Comparison of ENCODE assay signal across 8 cellular contexts in the genomic region with DNA sequence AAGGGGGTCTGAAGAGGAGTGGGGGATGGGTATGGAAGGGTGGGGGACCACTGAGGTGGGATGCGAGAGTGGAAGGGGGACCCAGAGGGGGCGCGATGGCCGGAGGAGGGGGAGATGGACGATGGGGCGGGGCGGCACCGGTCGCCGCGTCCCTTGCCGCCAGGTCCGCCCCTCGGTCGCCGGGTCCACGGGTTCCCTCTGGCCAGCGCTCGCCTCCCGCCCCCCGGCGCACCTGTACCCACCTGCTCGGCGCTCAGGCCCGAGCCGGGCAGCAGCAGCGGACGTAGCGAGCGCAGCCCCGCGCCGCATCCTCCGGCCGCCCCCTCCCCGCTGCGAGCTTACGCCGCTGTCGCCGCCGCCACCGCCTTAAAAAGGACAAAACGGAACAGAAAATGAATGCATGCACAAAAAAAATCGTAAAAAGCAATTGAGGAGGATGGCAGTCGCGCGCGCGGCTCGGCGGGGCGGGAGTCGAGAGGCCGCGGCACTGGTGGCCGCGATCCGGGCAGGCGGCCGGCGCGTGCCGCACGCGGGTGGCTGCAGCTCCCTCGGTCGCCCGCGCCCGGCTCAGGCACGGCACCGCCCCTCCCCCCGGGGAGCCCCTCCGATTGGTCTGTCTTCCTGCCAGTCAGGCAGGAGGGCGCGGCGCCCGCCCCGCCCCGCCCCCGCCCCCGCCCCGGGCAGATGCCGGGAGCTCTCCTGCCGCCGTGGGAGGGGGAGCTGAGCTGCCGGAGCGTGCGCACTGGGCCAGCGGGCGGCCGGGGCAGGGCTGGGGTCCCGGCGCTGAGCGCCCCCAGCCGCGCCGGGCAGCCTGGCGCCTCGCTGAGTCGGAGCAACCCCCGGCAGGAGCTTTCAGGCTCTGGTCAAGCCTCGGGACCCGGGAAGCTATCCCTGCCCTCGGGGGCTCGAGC. TPM values are rescaled to one million over a fixed set of nuclear protein-coding genes. Genes with fewer than 3 reads are reported as not detected.
DNase-seq lines count a peak whose midpoint lies in the region; ATAC-seq and TF ChIP-seq lines count a peak whose summit lies in the region.

Gene JAKMIP1, minus strand, starts transcription at position 539 of the 911 bp plus-strand sequence. CDS start 87,699 bp downstream, outside the sequence.

- peak; percentile 60 for DNase-seq in NCI-H2029 (lab: John Stamatoyannopoulos, UW)
- DNase-seq in NCI-H2029 treated with DMSO at 0.1 percent for 48 hours (lab: John Stamatoyannopoulos, UW) = no peak
- peak; percentile 54 for DNase-seq in NCI-H2171 (lab: John Stamatoyannopoulos, UW)
- peak; percentile 76 for DNase-seq in activated T-cell treated with anti-CD3 and anti-CD28 coated beads for 1 hour (ENCODE audit: low read depth)
- peak; percentile 50 to 64 for DNase-seq in erythroblast (lab: John Stamatoyannopoulos, UW)
- peak; percentile 23 to 80 (median 48) for DNase-seq in naive thymus-derived CD8-positive, alpha-beta T cell
- peak; percentile 72 for DNase-seq in stimulated activated naive B cell treated with anti-CD40 and anti-IgM and Interleukin-4, amounts not matched to agents 10 μg/mL and 1 μg/mL and 100 μg/mL, for 72 hours

- TF ChIP-seq POLR2A in erythroblast (IDR thresholded peaks at IDR 0.05; ENCODE audit: low read length) = no peak

- H3K36me3 Mint-ChIP-seq in naive thymus-derived CD8-positive, alpha-beta T cell = peaks cover 0 to 9% (median 3%) of the 10 kb centered on the region in 3 donors
- H3K36me3 Mint-ChIP-seq in stimulated activated naive B cell treated with anti-CD40 and anti-IgM and Interleukin-4, amounts not matched to agents 10 μg/mL and 1 μg/mL and 100 μg/mL, for 72 hours = peaks cover 4 to 9% of the 10 kb centered on the region in 2 donors

- peak within 1 kb of the TSS in 2 of 10 donors; percentile 73 to 91 for H3K27ac Mint-ChIP-seq in naive thymus-derived CD8-positive, alpha-beta T cell
- no peak within 1 kb of the TSS for H3K27ac Mint-ChIP-seq in stimulated activated naive B cell treated with anti-CD40 and anti-IgM and Interleukin-4, amounts not matched to agents 10 μg/mL and 1 μg/mL and 100 μg/mL, for 72 hours

- H3K27me3 Mint-ChIP-seq in naive thymus-derived CD8-positive, alpha-beta T cell = peaks cover 12 to 67% (median 46%) of the 10 kb centered on the region in 5 donors
- peaks cover 70 to 87% of the 10 kb centered on the region in 2 donors for H3K27me3 Mint-ChIP-seq in stimulated activated naive B cell treated with anti-CD40 and anti-IgM and Interleukin-4, amounts not matched to agents 10 μg/mL and 1 μg/mL and 100 μg/mL, for 72 hours

- peak; percentile 87 for ATAC-seq in HG02798 (IDR thresholded peaks at IDR 0.05; ENCODE audit: poor library complexity, unreplicated experiment)
- ATAC-seq in naive thymus-derived CD8-positive, alpha-beta T cell = peak; percentile 71 to 80
- ATAC-seq in stimulated activated naive B cell treated with anti-CD40 and anti-IgM and Interleukin-4, amounts not matched to agents 10 μg/mL and 1 μg/mL and 100 μg/mL, for 72 hours (replicated peaks) = peak; percentile 85

- POLR2A ChIA-PET in naive thymus-derived CD8-positive, alpha-beta T cell (lab: Charles Lee) = no interaction called here

- H3K4me1 Mint-ChIP-seq in naive thymus-derived CD8-positive, alpha-beta T cell = peaks cover 4 to 23% (median 20%) of the 10 kb centered on the region in 4 donors
- peaks cover 20 to 23% of the 10 kb centered on the region in 2 donors for H3K4me1 Mint-ChIP-seq in stimulated activated naive B cell treated with anti-CD40 and anti-IgM and Interleukin-4, amounts not matched to agents 10 μg/mL and 1 μg/mL and 100 μg/mL, for 72 hours

- peaks cover 0 to 20% (median 9%) of the 10 kb centered on the region in 9 donors for H3K9me3 Mint-ChIP-seq in naive thymus-derived CD8-positive, alpha-beta T cell
- H3K9me3 Mint-ChIP-seq in stimulated activated naive B cell treated with anti-CD40 and anti-IgM and Interleukin-4, amounts not matched to agents 10 μg/mL and 1 μg/mL and 100 μg/mL, for 72 hours = peaks cover 10 to 18% of the 10 kb centered on the region in 2 donors

- peak within 1 kb of the TSS; percentile 64 to 83 (median 74) for H3K4me3 Mint-ChIP-seq in naive thymus-derived CD8-positive, alpha-beta T cell
- H3K4me3 Mint-ChIP-seq in stimulated activated naive B cell treated with anti-CD40 and anti-IgM and Interleukin-4, amounts not matched to agents 10 μg/mL and 1 μg/mL and 100 μg/mL, for 72 hours = peak within 1 kb of the TSS; percentile 77 to 81

RNA-seq across cellular contexts. Expression of gene JAKMIP1, which starts in this region (rescaled TPM):
- total RNA-seq in naive thymus-derived CD8-positive, alpha-beta T cell = under 1 TPM in 1 of 2 experiments, not detected in 1; 0.38 TPM
- 1 to 10 TPM in 1 of 3 donors, under 1 TPM in 2; 0.15 to 9.6 (median 0.68) TPM for polyA plus RNA-seq in naive thymus-derived CD8-positive, alpha-beta T cell
